Comparison of ENCODE assay signal across 16 cellular contexts in the genomic region with DNA sequence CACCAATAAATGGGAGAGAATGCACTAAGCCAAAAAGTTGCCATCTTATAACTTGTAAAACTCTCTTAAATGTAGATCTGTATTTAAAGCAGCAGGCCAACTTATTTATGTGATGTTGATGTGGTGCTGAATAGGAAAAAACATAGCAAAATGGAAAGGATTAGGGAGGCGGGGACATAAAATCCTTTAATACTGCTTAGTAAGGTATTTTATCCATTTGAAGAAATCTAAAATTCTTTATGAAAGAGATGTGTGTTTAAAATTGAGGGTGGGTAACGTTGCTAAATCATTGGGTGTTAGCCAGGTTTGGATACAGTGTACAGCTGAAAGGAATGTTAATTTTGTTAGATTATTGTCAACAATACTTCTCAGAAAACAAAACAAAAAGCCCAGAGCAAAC. TPM values are rescaled to one million over a fixed set of nuclear protein-coding genes. Genes with fewer than 3 reads are reported as not detected.
DNase-seq lines count a peak whose midpoint lies in the region; ATAC-seq and TF ChIP-seq lines count a peak whose summit lies in the region.
"Had no signal": no experiment of that assay in that cellular context is flagged by ENCODE, and none has a peak within 500 bp of the region (broad histone marks: within the 10 kb centered on the region; RNA-seq: fewer than 3 reads in every experiment).

No MANE protein-coding gene starts in this region.

- H3K4me1 ChIP-seq in mesenchymal stem cell (ENCODE audit: control insufficient read depth, insufficient read depth, low read depth, low read length), result peaks cover 5% of the 10 kb centered on the region

- no peak overlapping the region for H3K14ac ChIP-seq in mesenchymal stem cell (ENCODE audit: low read length in 2 of 2)

- H3K27ac Mint-ChIP-seq in natural killer cell, result peak overlapping the region; percentile 21 to 47
- no peak overlapping the region for H3K27ac Mint-ChIP-seq in natural killer cell treated with Interleukin-12 subunit alpha and Interleukin-12 subunit beta and Interleukin-15 and Interleukin-18, amount 100 ng/mL, for 72 hours
- peak overlapping the region; percentile 25 for H3K27ac Mint-ChIP-seq in activated T-helper 2 cell treated with anti-CD3 and anti-CD28 coated beads, Interferon-gamma antibody, Interleukin-2, Interleukin-4, amounts not matched to agents 10 μg/mL and 5 μg/mL and 100 μg/mL, durations not matched to agents 14 hours and 24 hours and 36 hours
- H3K27ac Mint-ChIP-seq: CD14-positive monocyte had no signal

- H2BK15ac ChIP-seq in mesenchymal stem cell (ENCODE audit: low read depth, poor library complexity, severe bottlenecking), result no peak overlapping the region

- peak overlapping the region; percentile 4 for H3K9ac ChIP-seq in mesenchymal stem cell (ENCODE audit: low read length)

- H3K18ac ChIP-seq in mesenchymal stem cell (ENCODE audit: low read depth in 1 of 2, low read length in 2 of 2), result no peak overlapping the region

- no peak overlapping the region for H3K23ac ChIP-seq in mesenchymal stem cell (ENCODE audit: low read length in 2 of 2)

- H3K9me3 Mint-ChIP-seq in natural killer cell, result no peaks in the 10 kb centered on the region
- H3K9me3 Mint-ChIP-seq in natural killer cell treated with Interleukin-12 subunit alpha and Interleukin-12 subunit beta and Interleukin-15 and Interleukin-18, amount 100 ng/mL, for 72 hours, result no peaks in the 10 kb centered on the region
- no peaks in the 10 kb centered on the region for H3K9me3 Mint-ChIP-seq in activated T-helper 2 cell treated with anti-CD3 and anti-CD28 coated beads, Interferon-gamma antibody, Interleukin-2, Interleukin-4, amounts not matched to agents 10 μg/mL and 5 μg/mL and 100 μg/mL, durations not matched to agents 14 hours and 24 hours and 36 hours
- H3K9me3 Mint-ChIP-seq: CD14-positive monocyte, IgD-negative memory B cell had no signal

- no peaks in the 10 kb centered on the region for H3K36me3 ChIP-seq in mesenchymal stem cell (ENCODE audit: control insufficient read depth in 1 of 2, insufficient read depth in 2 of 2, low read depth in 1 of 2, low read length in 2 of 2)

- ATAC-seq in natural killer cell (no peak), GM19023 (IDR thresholded peaks at IDR 0.05; ENCODE audit: unreplicated experiment) (no peak), HG02759 (IDR thresholded peaks at IDR 0.05; ENCODE audit: unreplicated experiment) (no peak), HG03025 (IDR thresholded peaks at IDR 0.05; ENCODE audit: low FRiP score, unreplicated experiment) (no peak)
- ATAC-seq in natural killer cell treated with Interleukin-12 subunit alpha and Interleukin-12 subunit beta and Interleukin-15 and Interleukin-18, amount 100 ng/mL, for 72 hours, result no peak

- H2BK5ac ChIP-seq in mesenchymal stem cell (ENCODE audit: low read depth, low read length, poor library complexity, severe bottlenecking), result no peak overlapping the region

- H4K8ac ChIP-seq in mesenchymal stem cell (ENCODE audit: low read length), result no peak overlapping the region

- DNase-seq in natural killer cell (no peak), mesenchymal stem cell (no peak), CD1c-positive myeloid dendritic cell (ENCODE audit: extremely low spot score) (no peak)
- no peak for DNase-seq in natural killer cell treated with Interleukin-12 subunit alpha and Interleukin-12 subunit beta and Interleukin-15 and Interleukin-18, amount 100 ng/mL, for 72 hours (ENCODE audit: low spot score)
- no peak for DNase-seq in activated T-helper 2 cell treated with anti-CD3 and anti-CD28 coated beads, Interferon-gamma antibody, Interleukin-2, Interleukin-4, amounts not matched to agents 10 μg/mL and 5 μg/mL and 100 μg/mL, durations not matched to agents 14 hours and 24 hours and 36 hours (ENCODE audit: low spot score)
- DNase-seq: ACHN, AML-193, MV-4-11, NCI-H1417 treated with DMSO at 0.1 percent for 48 hours, NCI-H2029 treated with DMSO at 0.1 percent for 48 hours, NCI-H748 treated with DMSO at 0.1 percent for 48 hours had no signal

- intact Hi-C loops in natural killer cell (cut with micrococcal nuclease), result no loop called here
- intact Hi-C loops in activated T-helper 2 cell treated with anti-CD3 and anti-CD28 coated beads, Interferon-gamma antibody, Interleukin-2, Interleukin-4, amounts not matched to agents 10 μg/mL and 5 μg/mL and 100 μg/mL, durations not matched to agents 14 hours and 24 hours and 36 hours (cut with micrococcal nuclease), result no loop called here

- H4K91ac ChIP-seq in mesenchymal stem cell (ENCODE audit: low read length), result no peak overlapping the region

- H3K79me1 ChIP-seq in mesenchymal stem cell (replicated peaks; ENCODE audit: low read length, poor library complexity, severe bottlenecking), result peaks cover 10% of the 10 kb centered on the region

- H3K4me3 Mint-ChIP-seq in natural killer cell, result no peak overlapping the region
- H3K4me3 Mint-ChIP-seq in natural killer cell treated with Interleukin-12 subunit alpha and Interleukin-12 subunit beta and Interleukin-15 and Interleukin-18, amount 100 ng/mL, for 72 hours, result no peak overlapping the region
- H3K4me3 Mint-ChIP-seq in activated T-helper 2 cell treated with anti-CD3 and anti-CD28 coated beads, Interferon-gamma antibody, Interleukin-2, Interleukin-4, amounts not matched to agents 10 μg/mL and 5 μg/mL and 100 μg/mL, durations not matched to agents 14 hours and 24 hours and 36 hours (ENCODE audit: low read depth), result no peak overlapping the region
- H3K4me3 Mint-ChIP-seq: CD14-positive monocyte, IgD-negative memory B cell had no signal

- H2BK12ac ChIP-seq in mesenchymal stem cell (ENCODE audit: low read length in 2 of 2), result no peak overlapping the region

- H3K27me3 Mint-ChIP-seq in natural killer cell (ENCODE audit: low read depth in 2 of 2), result no peaks in the 10 kb centered on the region
- no peaks in the 10 kb centered on the region for H3K27me3 Mint-ChIP-seq in natural killer cell treated with Interleukin-12 subunit alpha and Interleukin-12 subunit beta and Interleukin-15 and Interleukin-18, amount 100 ng/mL, for 72 hours
- H3K27me3 Mint-ChIP-seq in activated T-helper 2 cell treated with anti-CD3 and anti-CD28 coated beads, Interferon-gamma antibody, Interleukin-2, Interleukin-4, amounts not matched to agents 10 μg/mL and 5 μg/mL and 100 μg/mL, durations not matched to agents 14 hours and 24 hours and 36 hours (ENCODE audit: low read depth), result no peaks in the 10 kb centered on the region
- H3K27me3 Mint-ChIP-seq: IgD-negative memory B cell had no signal

- no peaks in the 10 kb centered on the region for H3K27me3 ChIP-seq in mesenchymal stem cell (ENCODE audit: control insufficient read depth in 1 of 2, insufficient read depth in 1 of 2, low read length in 2 of 2)

- H2AFZ ChIP-seq in mesenchymal stem cell (ENCODE audit: low read depth, low read length), result no peak overlapping the region

- H3K4me2 ChIP-seq in mesenchymal stem cell (ENCODE audit: low read length, poor library complexity, severe bottlenecking), result no peak overlapping the region

- H3K9me3 ChIP-seq in mesenchymal stem cell (ENCODE audit: control insufficient read depth, low read length), result no peaks in the 10 kb centered on the region

- H3K36me3 Mint-ChIP-seq in natural killer cell, result no peaks in the 10 kb centered on the region
- no peaks in the 10 kb centered on the region for H3K36me3 Mint-ChIP-seq in natural killer cell treated with Interleukin-12 subunit alpha and Interleukin-12 subunit beta and Interleukin-15 and Interleukin-18, amount 100 ng/mL, for 72 hours
- peaks cover 16% of the 10 kb centered on the region for H3K36me3 Mint-ChIP-seq in activated T-helper 2 cell treated with anti-CD3 and anti-CD28 coated beads, Interferon-gamma antibody, Interleukin-2, Interleukin-4, amounts not matched to agents 10 μg/mL and 5 μg/mL and 100 μg/mL, durations not matched to agents 14 hours and 24 hours and 36 hours (ENCODE audit: low read depth)
- H3K36me3 Mint-ChIP-seq: CD14-positive monocyte had no signal

- H3K4me3 ChIP-seq in mesenchymal stem cell (ENCODE audit: insufficient read depth in 1 of 2, low read depth in 1 of 2, low read length in 2 of 2), result no peak overlapping the region

- H2BK120ac ChIP-seq in mesenchymal stem cell (ENCODE audit: low read depth, low read length), result no peak overlapping the region

- no peak overlapping the region for H3K4ac ChIP-seq in mesenchymal stem cell (ENCODE audit: low read depth in 1 of 2, low read length in 2 of 2)

- H3K27ac ChIP-seq in mesenchymal stem cell (ENCODE audit: low read length, poor library complexity, severe bottlenecking), result no peak overlapping the region

- 100% methylated on average over 1 of the region's 2 CpGs for WGBS in mesenchymal stem cell

- H2AK5ac ChIP-seq in mesenchymal stem cell (ENCODE audit: low read length, severe bottlenecking), result no peak overlapping the region

- no peak for TF ChIP-seq CTCF in natural killer cell (IDR thresholded peaks at IDR 0.05)

- H3K4me1 Mint-ChIP-seq in natural killer cell, result peaks cover 39 to 55% of the 10 kb centered on the region in 2 donors
- H3K4me1 Mint-ChIP-seq in natural killer cell treated with Interleukin-12 subunit alpha and Interleukin-12 subunit beta and Interleukin-15 and Interleukin-18, amount 100 ng/mL, for 72 hours (ENCODE audit: low read depth in 2 of 2), result peaks cover 25 to 42% of the 10 kb centered on the region in 2 donors
- H3K4me1 Mint-ChIP-seq in activated T-helper 2 cell treated with anti-CD3 and anti-CD28 coated beads, Interferon-gamma antibody, Interleukin-2, Interleukin-4, amounts not matched to agents 10 μg/mL and 5 μg/mL and 100 μg/mL, durations not matched to agents 14 hours and 24 hours and 36 hours (ENCODE audit: low read depth), result peaks cover 26% of the 10 kb centered on the region

RNA-seq across cellular contexts. Expression of a gene that starts 14.3 kb away (rescaled TPM):
- 10 to 100 TPM; 43.8 to 55.2 (median 49.9) TPM for total RNA-seq in natural killer cell
- total RNA-seq in natural killer cell treated with Interleukin-12 subunit alpha and Interleukin-12 subunit beta and Interleukin-15 and Interleukin-18, amount 100 ng/mL, for 72 hours, result 10 to 100 TPM; 10.7 to 26.1 TPM
- total RNA-seq in activated T-helper 2 cell treated with anti-CD3 and anti-CD28 coated beads, Interferon-gamma antibody, Interleukin-2, Interleukin-4, amounts not matched to agents 10 μg/mL and 5 μg/mL and 100 μg/mL, durations not matched to agents 14 hours and 24 hours and 36 hours, result 29.8 and 30.4 TPM in 2 replicates
- polyA plus RNA-seq in mesenchymal stem cell (2013, experiment 1 of 2), result 8.5 TPM
- polyA plus RNA-seq in mesenchymal stem cell (2013, experiment 2 of 2), result 8.2 TPM

Comparison
In these comparisons a context has a peak if more than half of its experiments do, and no peak if none do; other contexts are left out.
1. H3K27ac Mint-ChIP-seq: peak in natural killer cell (2 of 2) and activated T-helper 2 cell treated with anti-CD3 and anti-CD28 coated beads, Interferon-gamma antibody, Interleukin-2, Interleukin-4, amounts not matched to agents 10 μg/mL and 5 μg/mL and 100 μg/mL, durations not matched to agents 14 hours and 24 hours and 36 hours (single experiment); none in natural killer cell treated with Interleukin-12 subunit alpha and Interleukin-12 subunit beta and Interleukin-15 and Interleukin-18, amount 100 ng/mL, for 72 hours (0 of 2).